In the genomic region with DNA sequence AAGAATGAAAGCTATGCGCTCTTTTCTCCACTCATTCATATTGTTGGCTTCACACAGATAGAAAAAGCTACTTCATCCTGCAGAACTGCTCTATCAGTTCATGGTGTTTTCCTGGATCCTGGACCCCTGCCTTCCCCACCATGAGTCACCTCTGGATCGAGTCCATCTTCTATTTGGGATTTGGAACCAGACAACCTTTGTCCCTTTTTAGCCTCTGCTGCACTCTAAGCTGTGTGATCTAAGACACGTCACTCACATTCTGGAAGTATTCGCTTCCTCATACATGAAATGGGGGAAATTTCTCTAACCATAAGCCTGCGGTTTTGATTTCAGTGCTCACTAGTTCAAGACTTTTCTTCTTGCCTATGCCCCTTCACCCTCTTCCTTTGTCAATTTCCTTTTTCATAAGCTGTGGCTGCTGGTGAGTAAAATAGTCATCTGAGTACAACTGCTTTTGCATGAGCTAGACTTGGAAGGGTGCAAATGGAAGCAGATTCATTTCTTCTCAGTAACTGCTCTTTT, we compare ENCODE assay signal across 8 cellular contexts. TPM values are rescaled to one million over a fixed set of nuclear protein-coding genes. Genes with fewer than 3 reads are reported as not detected.
DNase-seq lines count a peak whose midpoint lies in the region; ATAC-seq and TF ChIP-seq lines count a peak whose summit lies in the region.

No MANE protein-coding gene starts in this region.

- H3K4me1 Mint-ChIP-seq in CD14-positive monocyte (peaks cover 40% of the 10 kb centered on the region), T-helper 17 cell (peaks cover 23% of the 10 kb centered on the region)

- intact Hi-C loops in CD14-positive monocyte (cut with micrococcal nuclease) = no loop called here

- H3K4me2 ChIP-seq in skeletal muscle satellite cell (ENCODE audit: low read length) = peak overlapping the region; percentile 70

- H3K4me3 ChIP-seq in foreskin fibroblast (ENCODE audit: low read depth in 1 of 2, low read length in 2 of 2) = no peak overlapping the region
- peak overlapping the region; percentile 46 for H3K4me3 ChIP-seq in skeletal muscle satellite cell (ENCODE audit: low read length)

- H3K27me3 Mint-ChIP-seq in CD14-positive monocyte (ENCODE audit: low read depth in 3 of 3) (peaks cover 0 to 3% (median 1%) of the 10 kb centered on the region in 3 donors), T-helper 17 cell (no peaks in the 10 kb centered on the region)

- no peaks in the 10 kb centered on the region for H3K36me3 ChIP-seq in skeletal muscle satellite cell (ENCODE audit: insufficient read depth, low read length)

- TF ChIP-seq CTCF in CD14-positive monocyte (IDR thresholded peaks at IDR 0.05) (no peak), foreskin fibroblast (IDR thresholded peaks at IDR 0.05; ENCODE audit: low read depth, low read length) (no peak)

- H3K4me1 ChIP-seq in skeletal muscle satellite cell (ENCODE audit: control insufficient read depth, insufficient read depth, low read length) = peaks cover 9% of the 10 kb centered on the region

- H3K9me3 ChIP-seq in T-helper 17 cell (ENCODE audit: control insufficient read depth, low read length, poor library complexity, severe bottlenecking) = no peaks in the 10 kb centered on the region
- no peaks in the 10 kb centered on the region for H3K9me3 ChIP-seq in skeletal muscle satellite cell (replicated peaks; ENCODE audit: low read length)

- H3K9ac ChIP-seq in skeletal muscle satellite cell (ENCODE audit: low read depth, low read length) = peak overlapping the region; percentile 1

- peak overlapping the region; percentile 92 to 98 (median 97) for H3K27ac Mint-ChIP-seq in CD14-positive monocyte
- peak overlapping the region; percentile 86 for H3K27ac Mint-ChIP-seq in T-helper 17 cell

- peaks cover 3% of the 10 kb centered on the region for H3K27me3 ChIP-seq in skeletal muscle satellite cell (ENCODE audit: control insufficient read depth, insufficient read depth, low read length)

- peak overlapping the region; percentile 28 to 87 for H3K4me3 Mint-ChIP-seq in CD14-positive monocyte
- peak overlapping the region; percentile 79 for H3K4me3 Mint-ChIP-seq in T-helper 17 cell

- H3K36me3 Mint-ChIP-seq in CD14-positive monocyte (no peaks in the 10 kb centered on the region), T-helper 17 cell (ENCODE audit: low read depth) (no peaks in the 10 kb centered on the region)

- ATAC-seq in GM19328 (IDR thresholded peaks at IDR 0.05; ENCODE audit: unreplicated experiment) (peak; percentile 87), HG03139 (IDR thresholded peaks at IDR 0.05; ENCODE audit: unreplicated experiment) (peak; percentile 86), T-helper 17 cell (peak; percentile 94)

- DNase-seq in CD14-positive monocyte (ENCODE audit: low spot score) (peak; percentile 57), T-helper 17 cell (no peak), foreskin fibroblast (peak; percentile 57 to 76)
- DNase-seq in stimulated activated CD4-positive, alpha-beta T cell treated with anti-CD3 and anti-CD28 coated beads, Interleukin-4, amount 100 ng/mL, for 1 hour = no peak
- no peak for DNase-seq in activated CD4-positive, CD25-positive, alpha-beta regulatory T cell treated with anti-CD3 and anti-CD28 coated beads, Interleukin-2, amount 50 U/mL, for 72 hours

- H3K9me3 Mint-ChIP-seq in CD14-positive monocyte = peaks cover 0 to 4% (median 2%) of the 10 kb centered on the region in 7 donors

RNA-seq across cellular contexts. Expression of a gene that starts 14.1 kb away (rescaled TPM):
- polyA plus RNA-seq in CD14-positive monocyte = 100 to 1,000 TPM; 118 to 137 TPM
- 10 to 100 TPM; 50.7 to 53.8 TPM for total RNA-seq in T-helper 17 cell
- total RNA-seq in skeletal muscle satellite cell (2012; rRNA removed) = 69.5 and 111 TPM in 2 replicates

RNA-seq across cellular contexts. Expression of a gene that starts 55.0 kb away (rescaled TPM):
- 10 to 100 TPM; 12.9 to 15.8 TPM for polyA plus RNA-seq in CD14-positive monocyte
- 10 to 100 TPM; 22.2 to 30.5 TPM for total RNA-seq in T-helper 17 cell
- 29.7 and 34.7 TPM in 2 replicates for total RNA-seq in skeletal muscle satellite cell (2012; rRNA removed)

Comparison
In these comparisons a context has a peak if more than half of its experiments do, and no peak if none do; other contexts are left out.
1. DNase-seq: peak in CD14-positive monocyte (single experiment) and foreskin fibroblast (2 of 2); none in T-helper 17 cell (0 of 3), stimulated activated CD4-positive, alpha-beta T cell treated with anti-CD3 and anti-CD28 coated beads, Interleukin-4, amount 100 ng/mL, for 1 hour (single experiment) and activated CD4-positive, CD25-positive, alpha-beta regulatory T cell treated with anti-CD3 and anti-CD28 coated beads, Interleukin-2, amount 50 U/mL, for 72 hours (single experiment).
2. Peak in every context shown above with its lines, with median percentiles within 50 percentile points of each other: ATAC-seq.